Comparison of ENCODE assay signal across 1 cellular context in genomic region chr5:132691755-132692631, GRCh38.
A peak's percentile ranks its signal among the peaks of the same experiment; 100 is the strongest.
TF ChIP-seq lines count a peak whose summit lies in the region.

No MANE protein-coding gene starts in this region.

TF ChIP-seq in HEK293, 187 proteins besides CTCF, POLR2A, EP300 and RAD21:
- TF ChIP-seq ZNF146 (tag by site-specific recombination; IDR thresholded peaks at IDR 0.05), result peak; percentile 77
TF ChIP-seq in HEK293: peak in this region for 1; not testable (repeated sequence) for 186.
